Comparison of ENCODE assay signal across 17 cellular contexts in the genomic region with DNA sequence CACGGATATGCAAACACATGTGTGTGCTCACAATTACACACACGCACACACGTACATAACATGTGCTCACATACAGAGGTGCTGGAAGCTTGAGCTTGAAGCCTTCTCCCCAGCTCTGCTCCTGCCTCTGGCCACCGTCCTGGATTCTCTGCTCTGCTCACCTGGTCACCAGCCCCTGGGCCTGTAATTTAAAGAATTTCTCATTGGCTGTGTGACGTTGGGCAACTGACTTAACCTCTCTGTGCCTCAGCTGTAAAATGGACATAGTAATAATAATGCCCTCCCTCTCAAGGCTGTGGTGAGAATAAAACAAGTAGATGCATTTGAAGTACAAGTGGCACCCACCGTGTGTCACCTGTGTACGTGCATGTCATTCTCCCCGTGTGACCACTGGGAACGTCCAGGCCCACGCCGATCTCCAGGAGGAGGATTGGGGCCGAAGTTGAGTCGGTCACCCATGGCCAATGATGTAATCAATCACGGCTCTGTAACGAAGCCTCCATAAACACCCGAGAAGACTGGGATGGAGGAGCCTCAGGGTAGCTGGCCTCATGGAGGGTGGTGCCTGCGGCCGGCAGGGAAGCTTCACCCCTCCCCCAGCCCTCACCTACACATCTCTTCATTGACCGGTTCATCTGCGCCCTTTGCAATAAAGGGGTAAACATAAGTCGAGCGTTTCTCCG.
"Had no signal": no experiment of that assay in that cellular context is flagged by ENCODE, and none has a peak within 500 bp of the region (broad histone marks: within the 10 kb centered on the region; RNA-seq: fewer than 3 reads in every experiment).

No MANE protein-coding gene starts in this region.

- H3K9me3 ChIP-seq: esophagus squamous epithelium, ovary, SK-N-SH, thyroid gland had no signal

- DNase-seq: activated CD4-positive, alpha-beta memory T cell treated with anti-CD3 and anti-CD28 coated beads, Interleukin-2, amount 10 ng/mL, durations not matched to agents 7 days and 5 days; activated CD4-positive, alpha-beta T cell treated with anti-CD3 and anti-CD28 coated beads for 36 hours; activated CD8-positive, alpha-beta memory T cell treated with anti-CD3 and anti-CD28 coated beads, Interleukin-2, amount 10 ng/mL, durations not matched to agents 7 days and 5 days; activated naive CD4-positive, alpha-beta T cell; activated naive CD8-positive, alpha-beta T cell treated with anti-CD3 and anti-CD28 coated beads, Interleukin-2, amount 10 ng/mL, durations not matched to agents 7 days and 5 days; dermis blood vessel endothelial cell; effector memory CD8-positive, alpha-beta T cell; esophagus squamous epithelium; immature natural killer cell; mesenchymal stem cell; ovary; SK-N-SH; stimulated activated naive CD4-positive, alpha-beta T cell; thyroid gland had no signal

- ATAC-seq: activated CD4-positive, alpha-beta T cell treated with anti-CD3 and anti-CD28 coated beads for 36 hours; activated CD8-positive, alpha-beta memory T cell treated with anti-CD3 and anti-CD28 coated beads, Interleukin-2, amount 10 ng/mL, durations not matched to agents 7 days and 5 days; activated T-helper 17 cell treated with anti-CD3 and anti-CD28 coated beads, Interleukin-2, amount 50 U/mL, for 72 hours; effector memory CD8-positive, alpha-beta T cell; sciatic nerve had no signal

- H3K27me3 ChIP-seq: ovary, thyroid gland had no signal

- H3K9me3 Mint-ChIP-seq: activated CD4-positive, alpha-beta memory T cell treated with anti-CD3 and anti-CD28 coated beads, Interleukin-2, amount 10 ng/mL, durations not matched to agents 7 days and 5 days; activated naive CD8-positive, alpha-beta T cell treated with anti-CD3 and anti-CD28 coated beads, Interleukin-2, amount 10 ng/mL, durations not matched to agents 7 days and 5 days; activated T-helper 17 cell treated with anti-CD3 and anti-CD28 coated beads, Interleukin-2, amount 50 U/mL, for 72 hours; effector memory CD8-positive, alpha-beta T cell; immature natural killer cell; T-helper 2 cell treated with Interferon-gamma antibody and Interleukin-4, amounts not matched to agents 5 μg/mL and 100 μg/mL, for 36 hours had no signal

- H3K36me3 ChIP-seq: esophagus squamous epithelium, ovary, thyroid gland had no signal

- H3K4me1 Mint-ChIP-seq: activated CD4-positive, alpha-beta memory T cell treated with anti-CD3 and anti-CD28 coated beads, Interleukin-2, amount 10 ng/mL, durations not matched to agents 7 days and 5 days; activated CD4-positive, alpha-beta T cell treated with anti-CD3 and anti-CD28 coated beads for 36 hours; activated CD8-positive, alpha-beta memory T cell treated with anti-CD3 and anti-CD28 coated beads, Interleukin-2, amount 10 ng/mL, durations not matched to agents 7 days and 5 days; activated naive CD8-positive, alpha-beta T cell treated with anti-CD3 and anti-CD28 coated beads, Interleukin-2, amount 10 ng/mL, durations not matched to agents 7 days and 5 days; activated T-helper 17 cell treated with anti-CD3 and anti-CD28 coated beads, Interleukin-2, amount 50 U/mL, for 72 hours; immature natural killer cell had no signal

- H3K4me1 ChIP-seq: esophagus squamous epithelium, thyroid gland had no signal

- H3K36me3 Mint-ChIP-seq: activated CD8-positive, alpha-beta memory T cell treated with anti-CD3 and anti-CD28 coated beads, Interleukin-2, amount 10 ng/mL, durations not matched to agents 7 days and 5 days; activated naive CD8-positive, alpha-beta T cell treated with anti-CD3 and anti-CD28 coated beads, Interleukin-2, amount 10 ng/mL, durations not matched to agents 7 days and 5 days; immature natural killer cell had no signal

- H3K9ac ChIP-seq: SK-N-SH had no signal

- H3K27ac ChIP-seq: esophagus squamous epithelium, ovary, thyroid gland had no signal

- H3K27ac Mint-ChIP-seq: activated CD4-positive, alpha-beta memory T cell treated with anti-CD3 and anti-CD28 coated beads, Interleukin-2, amount 10 ng/mL, durations not matched to agents 7 days and 5 days; activated CD4-positive, alpha-beta T cell treated with anti-CD3 and anti-CD28 coated beads for 36 hours; activated CD8-positive, alpha-beta memory T cell treated with anti-CD3 and anti-CD28 coated beads, Interleukin-2, amount 10 ng/mL, durations not matched to agents 7 days and 5 days; activated naive CD8-positive, alpha-beta T cell treated with anti-CD3 and anti-CD28 coated beads, Interleukin-2, amount 10 ng/mL, durations not matched to agents 7 days and 5 days; activated T-helper 17 cell treated with anti-CD3 and anti-CD28 coated beads, Interleukin-2, amount 50 U/mL, for 72 hours; effector memory CD8-positive, alpha-beta T cell; immature natural killer cell; T-helper 2 cell treated with Interferon-gamma antibody and Interleukin-4, amounts not matched to agents 5 μg/mL and 100 μg/mL, for 36 hours had no signal

- H3K27me3 Mint-ChIP-seq: activated CD4-positive, alpha-beta memory T cell treated with anti-CD3 and anti-CD28 coated beads, Interleukin-2, amount 10 ng/mL, durations not matched to agents 7 days and 5 days; activated CD8-positive, alpha-beta memory T cell treated with anti-CD3 and anti-CD28 coated beads, Interleukin-2, amount 10 ng/mL, durations not matched to agents 7 days and 5 days; activated naive CD8-positive, alpha-beta T cell treated with anti-CD3 and anti-CD28 coated beads, Interleukin-2, amount 10 ng/mL, durations not matched to agents 7 days and 5 days had no signal

- H3K4me3 Mint-ChIP-seq: activated CD4-positive, alpha-beta memory T cell treated with anti-CD3 and anti-CD28 coated beads, Interleukin-2, amount 10 ng/mL, durations not matched to agents 7 days and 5 days; activated CD4-positive, alpha-beta T cell treated with anti-CD3 and anti-CD28 coated beads for 36 hours; activated CD8-positive, alpha-beta memory T cell treated with anti-CD3 and anti-CD28 coated beads, Interleukin-2, amount 10 ng/mL, durations not matched to agents 7 days and 5 days; activated naive CD8-positive, alpha-beta T cell treated with anti-CD3 and anti-CD28 coated beads, Interleukin-2, amount 10 ng/mL, durations not matched to agents 7 days and 5 days; activated T-helper 17 cell treated with anti-CD3 and anti-CD28 coated beads, Interleukin-2, amount 50 U/mL, for 72 hours; effector memory CD8-positive, alpha-beta T cell; immature natural killer cell; T-helper 2 cell treated with Interferon-gamma antibody and Interleukin-4, amounts not matched to agents 5 μg/mL and 100 μg/mL, for 36 hours had no signal

- H3K4me2 ChIP-seq: SK-N-SH had no signal

- H3K4me3 ChIP-seq: esophagus squamous epithelium, ovary, thyroid gland had no signal
